ENCODE assay signal across 6 cellular contexts in the genomic region with DNA sequence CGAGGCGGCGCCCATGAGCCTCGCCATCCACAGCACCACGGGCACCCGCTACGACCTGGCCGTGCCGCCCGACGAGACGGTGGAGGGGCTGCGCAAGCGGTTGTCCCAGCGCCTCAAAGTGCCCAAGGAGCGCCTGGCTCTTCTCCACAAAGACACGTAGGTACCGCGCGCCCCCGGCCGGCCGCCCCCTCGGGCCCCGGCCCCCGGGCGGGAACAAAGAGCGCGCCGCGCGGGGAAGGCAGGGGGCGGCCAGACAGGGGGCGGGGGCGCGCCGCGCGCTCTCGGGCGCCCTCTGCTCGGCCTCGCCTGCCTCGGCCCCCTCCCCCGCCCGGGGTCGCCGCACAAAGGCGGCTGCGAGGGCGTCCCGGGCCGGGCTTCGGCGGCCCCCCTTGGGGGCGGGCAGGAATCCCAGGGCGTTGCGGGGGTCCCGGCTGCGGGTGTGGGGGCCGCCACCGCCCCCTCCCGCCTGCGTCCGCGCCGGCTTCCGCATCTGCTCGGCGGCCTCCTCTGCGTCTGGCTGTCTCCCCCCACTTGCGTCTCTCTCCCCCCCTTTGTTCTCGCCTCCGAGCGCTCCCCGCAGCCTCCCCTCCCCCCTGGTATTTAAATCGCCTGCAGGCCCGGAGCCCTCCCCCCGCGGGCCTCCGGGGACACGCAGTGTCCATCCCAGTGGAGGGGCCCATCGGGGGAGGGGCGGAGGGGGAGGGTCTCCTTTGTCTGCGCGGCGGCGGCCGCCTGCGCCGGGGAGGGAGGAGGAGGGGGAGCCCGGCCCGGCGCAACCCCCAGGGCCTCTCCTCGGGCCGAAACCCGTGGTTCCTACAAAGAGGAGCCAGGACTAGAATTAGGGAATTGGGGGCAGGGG. TPM values are rescaled to one million over a fixed set of nuclear protein-coding genes. Genes with fewer than 3 reads are reported as not detected.
DNase-seq lines count a peak whose midpoint lies in the region; ATAC-seq and TF ChIP-seq lines count a peak whose summit lies in the region.

No MANE protein-coding gene starts in this region.

- intact Hi-C loops in CD14-positive monocyte (cut with micrococcal nuclease): no loop called here

- peaks cover 25% of the 10 kb centered on the region for H3K4me1 Mint-ChIP-seq in CD14-positive monocyte
- H3K4me1 Mint-ChIP-seq in activated naive CD8-positive, alpha-beta T cell treated with anti-CD3 and anti-CD28 coated beads, Interleukin-2, amount 50 U/mL, for 24 hours: peaks cover 19% of the 10 kb centered on the region

- H3K27me3 Mint-ChIP-seq in CD14-positive monocyte (ENCODE audit: low read depth in 3 of 3): peaks cover 0 to 4% (median 0%) of the 10 kb centered on the region in 3 donors
- H3K27me3 Mint-ChIP-seq in activated naive CD8-positive, alpha-beta T cell treated with anti-CD3 and anti-CD28 coated beads, Interleukin-2, amount 50 U/mL, for 24 hours: no peaks in the 10 kb centered on the region

- H3K4me3 Mint-ChIP-seq in CD14-positive monocyte: peak overlapping the region; percentile 95 to 97
- peak overlapping the region; percentile 93 for H3K4me3 Mint-ChIP-seq in activated naive CD8-positive, alpha-beta T cell treated with anti-CD3 and anti-CD28 coated beads, Interleukin-2, amount 50 U/mL, for 24 hours

- DNase-seq in CD14-positive monocyte (ENCODE audit: low spot score) (no peak), NCI-H1092 (lab: John Stamatoyannopoulos, UW) (peak; percentile 72), kidney tubule cell (ENCODE audit: low spot score) (peak; percentile 60), ureter (ENCODE audit: low spot score) (peak; percentile 81), AG08396 (ENCODE audit: low spot score) (no peak)
- DNase-seq in activated naive CD8-positive, alpha-beta T cell treated with anti-CD3 and anti-CD28 coated beads, Interleukin-2, amount 50 U/mL, for 24 hours: peak; percentile 57

- no peak for TF ChIP-seq CTCF in CD14-positive monocyte (IDR thresholded peaks at IDR 0.05)

- peak overlapping the region; percentile 93 to 98 (median 96) for H3K27ac Mint-ChIP-seq in CD14-positive monocyte
- peak overlapping the region; percentile 93 for H3K27ac Mint-ChIP-seq in activated naive CD8-positive, alpha-beta T cell treated with anti-CD3 and anti-CD28 coated beads, Interleukin-2, amount 50 U/mL, for 24 hours

- H3K9me3 Mint-ChIP-seq in CD14-positive monocyte: peaks cover 0 to 2% (median 0%) of the 10 kb centered on the region in 7 donors
- no peaks in the 10 kb centered on the region for H3K9me3 Mint-ChIP-seq in activated naive CD8-positive, alpha-beta T cell treated with anti-CD3 and anti-CD28 coated beads, Interleukin-2, amount 50 U/mL, for 24 hours

- H3K36me3 Mint-ChIP-seq in CD14-positive monocyte: peaks cover 22 to 30% of the 10 kb centered on the region in 2 donors
- H3K36me3 Mint-ChIP-seq in activated naive CD8-positive, alpha-beta T cell treated with anti-CD3 and anti-CD28 coated beads, Interleukin-2, amount 50 U/mL, for 24 hours (ENCODE audit: low read depth): peaks cover 22% of the 10 kb centered on the region

- ATAC-seq in activated naive CD8-positive, alpha-beta T cell treated with anti-CD3 and anti-CD28 coated beads, Interleukin-2, amount 50 U/mL, for 24 hours: no peak

RNA-seq across cellular contexts. Expression of gene MIDN, which starts 2.2 kb away (rescaled TPM):
- 10 to 100 TPM in 1 of 2 donors, 1 to 10 TPM in 1; 5.6 to 11.0 TPM for polyA plus RNA-seq in CD14-positive monocyte
- 121 TPM for total RNA-seq in ureter

RNA-seq across cellular contexts. Expression of gene ATP5F1D, which starts 9.1 kb away (rescaled TPM):
- polyA plus RNA-seq in CD14-positive monocyte: 100 to 1,000 TPM; 143 to 160 TPM
- 144 TPM for total RNA-seq in ureter

RNA-seq across cellular contexts. Expression of gene CBARP, which starts 12.8 kb away (rescaled TPM):
- not detected for polyA plus RNA-seq in CD14-positive monocyte
- 0.73 TPM for total RNA-seq in ureter

RNA-seq across cellular contexts. Expression of gene CIRBP, which starts 18.5 kb away (rescaled TPM):
- polyA plus RNA-seq in CD14-positive monocyte: 10 to 100 TPM; 39.6 to 51.1 TPM
- 524 TPM for total RNA-seq in ureter

RNA-seq across cellular contexts. Expression of gene FAM174C, which starts 24.7 kb away (rescaled TPM):
- 10 to 100 TPM; 40.0 to 56.2 TPM for polyA plus RNA-seq in CD14-positive monocyte
- total RNA-seq in ureter: 47.5 TPM

Comparison
In these comparisons a context has a peak if more than half of its experiments do, and no peak if none do; other contexts are left out.
1. DNase-seq: peak in NCI-H1092 (single experiment), activated naive CD8-positive, alpha-beta T cell treated with anti-CD3 and anti-CD28 coated beads, Interleukin-2, amount 50 U/mL, for 24 hours (single experiment), kidney tubule cell (single experiment) and ureter (single experiment); none in CD14-positive monocyte (single experiment) and AG08396 (single experiment).